Comparison of ENCODE assay signal across 19 cellular contexts in genomic region chrX:81238166-81238565, GRCh38.
"Had no signal": no experiment of that assay in that cellular context is flagged by ENCODE, and none has a peak within 500 bp of the region (broad histone marks: within the 10 kb centered on the region; RNA-seq: fewer than 3 reads in every experiment).

No MANE protein-coding gene starts in this region.

- H3K36me3 ChIP-seq: ovary, upper lobe of left lung, uterus had no signal

- H3K27ac Mint-ChIP-seq: naive thymus-derived CD8-positive, alpha-beta T cell had no signal

- H3K4me1 ChIP-seq: heart left ventricle, upper lobe of left lung, uterus had no signal

- ATAC-seq: effector memory CD8-positive, alpha-beta T cell; heart left ventricle; left lobe of liver; mucosa of descending colon; naive thymus-derived CD8-positive, alpha-beta T cell; right cardiac atrium had no signal

- H3K4me1 Mint-ChIP-seq: neural crest cell had no signal

- DNase-seq: effector memory CD8-positive, alpha-beta T cell; erythroblast; heart left ventricle; hippocampal formation; islet precursor cell; mammary epithelial cell; mucosa of descending colon; naive thymus-derived CD8-positive, alpha-beta T cell; nucleus accumbens; ovary; stimulated activated CD4-positive, alpha-beta T cell treated with anti-CD3 and anti-CD28 coated beads, Interleukin-2, amount 100 ng/mL, for 48 hours; stimulated activated naive CD4-positive, alpha-beta T cell treated with Interleukin-2 at 50 U/mL for 16 hours; tibial artery; upper lobe of left lung; uterus had no signal

- H3K4me3 ChIP-seq: heart left ventricle, mucosa of descending colon, ovary, smooth muscle cell, tibial artery, upper lobe of left lung, uterus had no signal

- H3K9me3 Mint-ChIP-seq: effector memory CD8-positive, alpha-beta T cell had no signal

- H3K27me3 Mint-ChIP-seq: effector memory CD8-positive, alpha-beta T cell; naive thymus-derived CD8-positive, alpha-beta T cell had no signal

- H3K27me3 ChIP-seq: heart left ventricle, ovary, tibial artery, upper lobe of left lung, uterus had no signal

- H3K27ac ChIP-seq: ovary, tibial artery, upper lobe of left lung, uterus had no signal

- H3K4me3 Mint-ChIP-seq: effector memory CD8-positive, alpha-beta T cell; neural crest cell had no signal

- H3K9me3 ChIP-seq: mucosa of descending colon, tibial artery, uterus had no signal
